ENCODE assay signal across 8 cellular contexts in genomic region chr14:91416744-91417133, GRCh38. TPM values are rescaled to one million over a fixed set of nuclear protein-coding genes. Genes with fewer than 3 reads are reported as not detected.
A peak's percentile ranks its signal among the peaks of the same experiment; 100 is the strongest.
DNase-seq lines count a peak whose midpoint lies in the region; ATAC-seq and TF ChIP-seq lines count a peak whose summit lies in the region.

No MANE protein-coding gene starts in this region.

- H3K4me3 ChIP-seq in tibial artery: peak overlapping the region; percentile 41 to 51

- peaks cover 48% of the 10 kb centered on the region for H3K4me1 Mint-ChIP-seq in activated naive CD4-positive, alpha-beta T cell treated with anti-CD3 and anti-CD28 coated beads, Interleukin-2, amount 10 ng/mL, durations not matched to agents 7 days and 5 days
- H3K4me1 Mint-ChIP-seq in activated T-helper 2 cell treated with anti-CD3 and anti-CD28 coated beads, Interferon-gamma antibody, Interleukin-2, Interleukin-4, amounts not matched to agents 10 μg/mL and 5 μg/mL and 100 μg/mL, durations not matched to agents 14 hours and 24 hours and 36 hours (ENCODE audit: low read depth): peaks cover 49% of the 10 kb centered on the region

- peak overlapping the region; percentile 99 for H3K27ac Mint-ChIP-seq in activated naive CD4-positive, alpha-beta T cell treated with anti-CD3 and anti-CD28 coated beads, Interleukin-2, amount 10 ng/mL, durations not matched to agents 7 days and 5 days
- H3K27ac Mint-ChIP-seq in activated T-helper 2 cell treated with anti-CD3 and anti-CD28 coated beads, Interferon-gamma antibody, Interleukin-2, Interleukin-4, amounts not matched to agents 10 μg/mL and 5 μg/mL and 100 μg/mL, durations not matched to agents 14 hours and 24 hours and 36 hours: peak overlapping the region; percentile 99

- H3K27ac ChIP-seq in tibial artery: no peak overlapping the region

- ATAC-seq in GM18520 (IDR thresholded peaks at IDR 0.05; ENCODE audit: unreplicated experiment): no peak

- peaks cover 0 to 25% of the 10 kb centered on the region in 2 donors for H3K27me3 ChIP-seq in tibial artery

- DNase-seq in activated naive CD4-positive, alpha-beta T cell treated with anti-CD3 and anti-CD28 coated beads, Interleukin-2, amount 10 ng/mL, durations not matched to agents 7 days and 5 days: peak; percentile 46
- no peak for DNase-seq in activated naive CD4-positive, alpha-beta T cell (lab: John Stamatoyannopoulos, UW)
- DNase-seq in activated T-helper 2 cell treated with anti-CD3 and anti-CD28 coated beads, Interferon-gamma antibody, Interleukin-2, Interleukin-4, amounts not matched to agents 10 μg/mL and 5 μg/mL and 100 μg/mL, durations not matched to agents 14 hours and 24 hours and 36 hours (ENCODE audit: low spot score): no peak
- DNase-seq in kidney tubule cell (ENCODE audit: low spot score) (peak; percentile 25), tibial artery (no peak), occipital lobe (lab: John Stamatoyannopoulos, UW) (no peak), NOMO-1 treated with dmso at 0.1 percent for 144 hours (lab: John Stamatoyannopoulos, UW; ENCODE audit: unreplicated experiment) (no peak)

- H3K9me3 Mint-ChIP-seq in activated naive CD4-positive, alpha-beta T cell treated with anti-CD3 and anti-CD28 coated beads, Interleukin-2, amount 10 ng/mL, durations not matched to agents 7 days and 5 days: no peaks in the 10 kb centered on the region
- no peaks in the 10 kb centered on the region for H3K9me3 Mint-ChIP-seq in activated T-helper 2 cell treated with anti-CD3 and anti-CD28 coated beads, Interferon-gamma antibody, Interleukin-2, Interleukin-4, amounts not matched to agents 10 μg/mL and 5 μg/mL and 100 μg/mL, durations not matched to agents 14 hours and 24 hours and 36 hours

- H3K9me3 ChIP-seq in tibial artery: no peaks in the 10 kb centered on the region

- no peak for TF ChIP-seq CTCF in tibial artery (IDR thresholded peaks at IDR 0.05)

- intact Hi-C loops in activated T-helper 2 cell treated with anti-CD3 and anti-CD28 coated beads, Interferon-gamma antibody, Interleukin-2, Interleukin-4, amounts not matched to agents 10 μg/mL and 5 μg/mL and 100 μg/mL, durations not matched to agents 14 hours and 24 hours and 36 hours (cut with micrococcal nuclease): loop anchor here (1.0 to 10.0 kb wide), 8 partner anchors 43 to 448 kb away; partner anchors contain the start of genes RPS6KA5 and TC2N
- intact Hi-C loops in tibial artery (cut with DNase I; ENCODE audit: low total_unique reads): loop anchor here (5.0 kb wide), 1 partner anchor 94 kb away; no protein-coding TSS in a partner anchor

- H3K4me1 ChIP-seq in tibial artery: peaks cover 0 to 27% (median 19%) of the 10 kb centered on the region in 4 donors

- H3K36me3 ChIP-seq in tibial artery: no peaks in the 10 kb centered on the region

- H3K4me3 Mint-ChIP-seq in activated naive CD4-positive, alpha-beta T cell treated with anti-CD3 and anti-CD28 coated beads, Interleukin-2, amount 10 ng/mL, durations not matched to agents 7 days and 5 days: peak overlapping the region; percentile 94
- peak overlapping the region; percentile 96 for H3K4me3 Mint-ChIP-seq in activated T-helper 2 cell treated with anti-CD3 and anti-CD28 coated beads, Interferon-gamma antibody, Interleukin-2, Interleukin-4, amounts not matched to agents 10 μg/mL and 5 μg/mL and 100 μg/mL, durations not matched to agents 14 hours and 24 hours and 36 hours (ENCODE audit: low read depth)

- peaks cover 43% of the 10 kb centered on the region for H3K36me3 Mint-ChIP-seq in activated naive CD4-positive, alpha-beta T cell treated with anti-CD3 and anti-CD28 coated beads, Interleukin-2, amount 10 ng/mL, durations not matched to agents 7 days and 5 days
- peaks cover 39% of the 10 kb centered on the region for H3K36me3 Mint-ChIP-seq in activated T-helper 2 cell treated with anti-CD3 and anti-CD28 coated beads, Interferon-gamma antibody, Interleukin-2, Interleukin-4, amounts not matched to agents 10 μg/mL and 5 μg/mL and 100 μg/mL, durations not matched to agents 14 hours and 24 hours and 36 hours (ENCODE audit: low read depth)

- H3K27me3 Mint-ChIP-seq in activated naive CD4-positive, alpha-beta T cell treated with anti-CD3 and anti-CD28 coated beads, Interleukin-2, amount 10 ng/mL, durations not matched to agents 7 days and 5 days: peaks cover 11% of the 10 kb centered on the region
- no peaks in the 10 kb centered on the region for H3K27me3 Mint-ChIP-seq in activated T-helper 2 cell treated with anti-CD3 and anti-CD28 coated beads, Interferon-gamma antibody, Interleukin-2, Interleukin-4, amounts not matched to agents 10 μg/mL and 5 μg/mL and 100 μg/mL, durations not matched to agents 14 hours and 24 hours and 36 hours (ENCODE audit: low read depth)

- CTCF ChIA-PET in activated naive CD4-positive, alpha-beta T cell treated with anti-CD3 and anti-CD28 coated beads, Interleukin-2, amount 10 ng/mL, durations not matched to agents 7 days and 5 days (lab: Charles Lee): interaction anchor here (1.2 to 8.5 kb wide), 8 partner anchors 11 to 130 kb away, joined by 3 to 85 read pairs (median 6); no protein-coding TSS in a partner anchor

RNA-seq across cellular contexts. Expression of gene CCDC88C, which starts 0.9 kb away (rescaled TPM):
- total RNA-seq in activated T-helper 2 cell treated with anti-CD3 and anti-CD28 coated beads, Interferon-gamma antibody, Interleukin-2, Interleukin-4, amounts not matched to agents 10 μg/mL and 5 μg/mL and 100 μg/mL, durations not matched to agents 14 hours and 24 hours and 36 hours: 95.3 and 100 TPM in 2 replicates
- 14.3 TPM for total RNA-seq in occipital lobe

Comparison
In these comparisons a context has a peak if more than half of its experiments do, and no peak if none do; other contexts are left out.
1. DNase-seq: peak in activated naive CD4-positive, alpha-beta T cell treated with anti-CD3 and anti-CD28 coated beads, Interleukin-2, amount 10 ng/mL, durations not matched to agents 7 days and 5 days (single experiment) and kidney tubule cell (single experiment); none in activated naive CD4-positive, alpha-beta T cell (0 of 4), activated T-helper 2 cell treated with anti-CD3 and anti-CD28 coated beads, Interferon-gamma antibody, Interleukin-2, Interleukin-4, amounts not matched to agents 10 μg/mL and 5 μg/mL and 100 μg/mL, durations not matched to agents 14 hours and 24 hours and 36 hours (single experiment), tibial artery (0 of 2), occipital lobe (single experiment) and NOMO-1 treated with dmso at 0.1 percent for 144 hours (single experiment).